In the genomic region with DNA sequence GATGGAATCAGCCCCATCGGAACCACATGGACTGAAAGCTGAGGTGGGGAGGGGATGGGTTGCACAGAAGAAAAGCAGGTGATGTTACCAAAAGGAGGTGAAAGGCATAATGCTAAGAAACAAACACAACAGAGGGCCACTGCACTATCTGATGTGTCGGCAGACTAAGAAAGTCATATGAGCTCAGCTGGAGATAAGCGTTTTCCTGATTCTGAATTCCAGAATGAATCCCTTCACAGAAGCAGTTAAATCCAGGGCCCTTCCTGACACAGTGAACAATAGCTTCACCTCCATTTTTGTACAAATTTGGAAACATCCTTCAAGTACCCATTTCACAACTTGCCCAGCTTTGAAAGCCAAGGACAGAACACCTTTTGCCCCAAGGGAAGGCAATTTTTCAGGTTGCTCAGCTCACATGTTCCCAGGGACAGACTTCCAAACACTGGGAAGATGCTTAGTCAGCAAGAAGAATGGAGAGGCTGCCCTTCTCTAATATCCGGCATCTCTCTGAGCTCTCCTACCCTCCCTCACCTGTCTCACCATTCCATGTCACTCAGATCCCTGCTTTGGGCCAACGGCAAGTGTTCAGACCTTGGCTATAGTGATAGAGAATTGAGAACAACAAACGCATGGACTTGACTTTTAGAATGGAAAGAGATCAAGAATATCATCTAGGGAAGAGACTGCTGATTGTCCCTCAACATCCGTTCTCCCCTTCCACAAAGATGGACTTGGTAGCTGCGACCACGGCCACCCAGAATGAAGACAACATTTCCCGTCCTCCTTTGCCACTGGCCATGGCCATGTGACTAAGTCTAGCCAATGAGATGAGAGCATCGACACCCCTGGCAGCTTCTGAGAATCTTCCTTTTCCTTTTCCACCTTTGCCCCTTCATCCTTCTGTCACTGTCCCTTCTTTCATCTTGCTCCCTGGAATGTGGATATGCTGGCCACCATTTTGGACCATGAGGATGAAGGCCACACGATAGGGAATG, we compare ENCODE assay signal across 14 cellular contexts.
DNase-seq lines count a peak whose midpoint lies in the region; ATAC-seq and TF ChIP-seq lines count a peak whose summit lies in the region.
"Had no signal": no experiment of that assay in that cellular context is flagged by ENCODE, and none has a peak within 500 bp of the region (broad histone marks: within the 10 kb centered on the region; RNA-seq: fewer than 3 reads in every experiment).

No MANE protein-coding gene starts in this region.

- DNase-seq in Daoy (ENCODE audit: low read depth) (peak; percentile 2), adrenal gland (no peak), hepatocyte (ENCODE audit: low spot score) (no peak), trophoblast cell (peak in 1 of 2 donors; percentile 56)
- DNase-seq in activated effector memory CD4-positive, alpha-beta T cell treated with anti-CD3 and anti-CD28 coated beads, Interleukin-2, amount 50 U/mL, for 16 hours: no peak
- DNase-seq: anterior cingulate cortex, DMS153, NCI-H1930, NCI-H82, SHP77 had no signal

- peak overlapping the region; percentile 81 for H2BK120ac ChIP-seq in trophoblast cell (ENCODE audit: insufficient read depth, low read length, poor library complexity)

- H4K8ac ChIP-seq in trophoblast cell (ENCODE audit: low read depth, low read length): peak overlapping the region; percentile 29

- H3K79me2 ChIP-seq in hepatocyte (no peaks in the 10 kb centered on the region), trophoblast cell (ENCODE audit: control insufficient read depth, insufficient read depth, low read length, poor library complexity) (peaks cover 4% of the 10 kb centered on the region)

- H3K27ac ChIP-seq in adrenal gland (peak overlapping the region in 4 of 5 donors; percentile 3 to 79 (median 40)), hepatocyte (peak overlapping the region; percentile 86), trophoblast cell (ENCODE audit: low read depth, low read length) (peak overlapping the region; percentile 69)
- H3K27ac ChIP-seq: KMS-11 had no signal

- intact Hi-C loops in adrenal gland (cut with DNase I): loop anchor here in 1 of 2 donors (5.0 kb wide), 1 partner anchor 35 kb away; no protein-coding TSS in a partner anchor

- H3K23ac ChIP-seq in trophoblast cell (ENCODE audit: low read length): no peak overlapping the region

- H4K91ac ChIP-seq in trophoblast cell (ENCODE audit: low read depth, low read length): peak overlapping the region; percentile 81

- TF ChIP-seq POLR2A in adrenal gland (IDR thresholded peaks at IDR 0.05): peak in 1 of 2 donors; percentile 7

- H3K9me3 ChIP-seq in adrenal gland (replicated peaks in 1 of 3): no peaks in the 10 kb centered on the region
- H3K9me3 ChIP-seq in hepatocyte (ENCODE audit: low read depth): no peaks in the 10 kb centered on the region
- no peaks in the 10 kb centered on the region for H3K9me3 ChIP-seq in trophoblast cell (ENCODE audit: insufficient read depth, low read depth, low read length)

- H3K4me3 ChIP-seq in adrenal gland (no peak overlapping the region), hepatocyte (no peak overlapping the region), trophoblast cell (ENCODE audit: low read depth, low read length) (no peak overlapping the region)

- H2BK5ac ChIP-seq in trophoblast cell (ENCODE audit: low read depth, low read length, poor library complexity): peak overlapping the region; percentile 66

- H3K4me2 ChIP-seq in hepatocyte: no peak overlapping the region
- H3K4me2 ChIP-seq in trophoblast cell (ENCODE audit: low read length): no peak overlapping the region
- H3K4me2 ChIP-seq: KMS-11 had no signal

- no peaks in the 10 kb centered on the region for H4K20me1 ChIP-seq in hepatocyte (ENCODE audit: insufficient read depth, poor library complexity, severe bottlenecking)

- H2AK5ac ChIP-seq in trophoblast cell (ENCODE audit: low read length): peak overlapping the region; percentile 32

- peak overlapping the region; percentile 46 for H2BK12ac ChIP-seq in trophoblast cell (ENCODE audit: low read length)

- no peak overlapping the region for H4K12ac ChIP-seq in trophoblast cell (ENCODE audit: low read depth, low read length)

- H3K9me2 ChIP-seq in hepatocyte (replicated peaks; ENCODE audit: insufficient read depth): no peaks in the 10 kb centered on the region

- no peaks in the 10 kb centered on the region for H3K36me3 ChIP-seq in adrenal gland (replicated peaks in 1 of 2)
- H3K36me3 ChIP-seq in hepatocyte (replicated peaks; ENCODE audit: insufficient read depth, low read depth): no peaks in the 10 kb centered on the region
- H3K36me3 ChIP-seq in trophoblast cell (ENCODE audit: control insufficient read depth in 1 of 2, insufficient read depth in 2 of 2, low read length in 2 of 2): no peaks in the 10 kb centered on the region

- H3K27me3 ChIP-seq in adrenal gland: no peaks in the 10 kb centered on the region
- H3K27me3 ChIP-seq in hepatocyte: no peaks in the 10 kb centered on the region
- H3K27me3 ChIP-seq in trophoblast cell (ENCODE audit: insufficient read depth, low read length): no peaks in the 10 kb centered on the region

- ATAC-seq in GM21619 (IDR thresholded peaks at IDR 0.05; ENCODE audit: unreplicated experiment): no peak
- no peak for ATAC-seq in HG03045 (IDR thresholded peaks at IDR 0.05; ENCODE audit: unreplicated experiment)
- no peak for ATAC-seq in HG03571 (IDR thresholded peaks at IDR 0.05; ENCODE audit: unreplicated experiment)

- peak overlapping the region; percentile 71 for H3K4ac ChIP-seq in trophoblast cell (ENCODE audit: low read depth, low read length)

- H3K9ac ChIP-seq in trophoblast cell (ENCODE audit: low read length): no peak overlapping the region
- H3K9ac ChIP-seq: KMS-11 had no signal

- H3K79me1 ChIP-seq in trophoblast cell (ENCODE audit: low read length): peaks cover 56% of the 10 kb centered on the region

- H2AFZ ChIP-seq in hepatocyte: peak overlapping the region; percentile 33
- H2AFZ ChIP-seq in trophoblast cell (ENCODE audit: insufficient read depth, low read length, poor library complexity): peak overlapping the region; percentile 25

- TF ChIP-seq CTCF in adrenal gland (IDR thresholded peaks at IDR 0.05) (no peak), hepatocyte (IDR thresholded peaks at IDR 0.05; ENCODE audit: poor library complexity) (no peak)

- peak overlapping the region; percentile 57 for H3K14ac ChIP-seq in trophoblast cell (ENCODE audit: low read length)

- H3K18ac ChIP-seq in trophoblast cell (ENCODE audit: low read length): no peak overlapping the region

- H3K4me1 ChIP-seq in adrenal gland (replicated peaks in 1 of 2) (peaks cover 25 to 52% of the 10 kb centered on the region in 2 donors), hepatocyte (ENCODE audit: insufficient read depth) (peaks cover 22% of the 10 kb centered on the region), trophoblast cell (ENCODE audit: control insufficient read depth in 1 of 2, insufficient read depth in 2 of 2, low read length in 2 of 2) (peaks cover 37 to 46% of the 10 kb centered on the region in 2 experiments)

- WGBS in adrenal gland, 4 donors: 84 to 90% (median 89%) methylated on average over 12 of the region's 12 CpGs
- 79% methylated on average over 12 of the region's 12 CpGs for WGBS in hepatocyte (ENCODE audit: low lambda C conversion rate, missing lambda C conversion rate)
- no CpG with 5 or more reads among the region's 12 CpGs for WGBS in trophoblast cell (ENCODE audit: extremely low coverage, insufficient coverage, insufficient read length)
